Comparison of ENCODE assay signal across 17 cellular contexts in the genomic region with DNA sequence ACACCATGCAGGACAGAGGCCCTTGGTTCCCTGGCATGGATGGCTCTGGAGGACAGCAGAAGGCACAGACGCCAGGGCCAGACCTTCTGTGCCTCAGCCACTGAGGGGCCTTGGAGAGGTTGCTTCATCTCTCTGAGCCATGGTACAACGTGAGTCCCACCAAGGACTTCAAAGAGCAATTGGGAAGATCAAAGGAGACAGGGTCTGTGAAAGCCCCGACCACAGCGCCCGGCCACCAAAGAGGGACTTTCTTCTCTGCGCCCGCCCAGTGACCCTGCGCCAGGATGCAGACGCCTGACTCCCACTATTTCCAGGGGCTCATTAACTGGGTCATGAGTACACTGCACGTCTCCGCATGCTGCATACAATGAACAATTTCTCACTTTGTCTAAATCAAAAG.
"Had no signal": no experiment of that assay in that cellular context is flagged by ENCODE, and none has a peak within 500 bp of the region (broad histone marks: within the 10 kb centered on the region; RNA-seq: fewer than 3 reads in every experiment).

No MANE protein-coding gene starts in this region.

- H3K4me3 ChIP-seq: esophagus muscularis mucosa, gastroesophageal sphincter, lower lobe of right lung, tibial artery had no signal

- ATAC-seq: activated CD4-positive, alpha-beta T cell treated with anti-CD3 and anti-CD28 coated beads for 36 hours; gastroesophageal sphincter; lower lobe of right lung; naive thymus-derived CD8-positive, alpha-beta T cell; stimulated activated naive CD8-positive, alpha-beta T cell treated with anti-CD3 and anti-CD28 coated beads, Interleukin-15, Interleukin-2, amounts not matched to agents 100 U/mL and 50 U/mL, for 24 hours; WTC11 had no signal

- H3K4me1 ChIP-seq: lower lobe of right lung, tibial artery had no signal

- H3K27ac ChIP-seq: lower lobe of right lung, tibial artery had no signal

- H3K9me3 ChIP-seq: esophagus muscularis mucosa, gastroesophageal sphincter, lower lobe of right lung, tibial artery had no signal

- H3K27me3 ChIP-seq: esophagus muscularis mucosa, gastroesophageal sphincter, tibial artery had no signal

- FAIRE-seq: bronchial epithelial cell, endothelial cell of umbilical vein had no signal

- DNase-seq: activated CD4-positive, alpha-beta memory T cell treated with anti-CD3 and anti-CD28 coated beads for 36 hours; activated CD4-positive, alpha-beta T cell treated with anti-CD3 and anti-CD28 coated beads for 36 hours; activated effector memory CD4-positive, alpha-beta T cell treated with Interleukin-2 at 50 U/mL for 16 hours; activated naive CD4-positive, alpha-beta T cell treated with anti-CD3 and anti-CD28 coated beads, Interleukin-2, amount 50 U/mL, for 16 hours; activated T-cell treated with anti-CD3 and anti-CD28 coated beads, Interleukin-2, amount 50 U/mL, for 1 hour; effector memory CD4-positive, alpha-beta T cell; immature natural killer cell; stimulated activated naive CD8-positive, alpha-beta T cell treated with anti-CD3 and anti-CD28 coated beads, Interleukin-15, Interleukin-2, amounts not matched to agents 100 U/mL and 50 U/mL, for 24 hours; substantia nigra had no signal
